In the genomic region with DNA sequence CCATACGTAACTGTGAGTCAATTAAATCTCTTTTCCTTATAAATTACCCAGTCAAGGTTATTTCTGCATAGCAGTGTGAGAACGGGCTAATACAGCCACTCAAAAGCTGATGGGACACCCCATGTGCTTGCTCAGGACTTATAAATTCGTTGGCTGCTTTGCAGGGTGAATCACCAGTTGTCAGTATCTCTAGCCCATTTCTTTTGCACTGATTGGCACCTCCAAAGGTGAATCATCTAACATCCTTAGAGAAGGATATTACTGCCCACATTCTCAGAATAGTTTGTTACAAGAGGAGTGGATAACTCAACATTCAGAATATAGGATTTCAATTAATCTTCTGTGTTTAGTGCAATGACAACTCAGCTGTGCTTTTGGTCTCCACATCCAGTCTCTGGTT, we compare ENCODE assay signal across 18 cellular contexts.
DNase-seq lines count a peak whose midpoint lies in the region; ATAC-seq, FAIRE-seq and TF ChIP-seq lines count a peak whose summit lies in the region.
"Had no signal": no experiment of that assay in that cellular context is flagged by ENCODE, and none has a peak within 500 bp of the region (broad histone marks: within the 10 kb centered on the region; RNA-seq: fewer than 3 reads in every experiment).

No MANE protein-coding gene starts in this region.

- 32% methylated on average over 3 of the region's 3 CpGs for WGBS in right lobe of liver (ENCODE audit: insufficient coverage, low coverage, low lambda C conversion rate, missing lambda C conversion rate)

- DNase-seq in AG10803 (ENCODE audit: low read depth) (peak; percentile 34), MG63 (peak; percentile 75), astrocyte of the hippocampus (ENCODE audit: low read depth, low spot score) (peak; percentile 68), keratinocyte (ENCODE audit: low read depth, low spot score) (peak; percentile 32), SK-N-DZ (ENCODE audit: low spot score) (no peak), NCI-H2081 treated with DMSO at 0.1 percent for 48 hours (lab: John Stamatoyannopoulos, UW) (no peak), right lobe of liver (no peak), HUDEP-2 (lab: John Stamatoyannopoulos, UW; ENCODE audit: unreplicated experiment in 76 of 76) (no peak)
- DNase-seq: activated B cell treated with CpG ODN at 0.5 μM for 24 hours; activated CD8-positive, alpha-beta T cell treated with anti-CD3 and anti-CD28 coated beads, Interleukin-2, amount 10 ng/mL, durations not matched to agents 7 days and 5 days; cerebellar nuclear complex; left ventricle myocardium superior; NCI-H1417 treated with DMSO at 0.1 percent for 48 hours; sigmoid colon had no signal

- no peak overlapping the region for H3K9ac ChIP-seq in keratinocyte (ENCODE audit: control insufficient read depth, extremely low read depth, insufficient read depth, low read length)
- H3K9ac ChIP-seq: KMS-11 had no signal

- H3K4me3 ChIP-seq in AG10803 (ENCODE audit: low read length), result no peak overlapping the region
- H3K4me3 ChIP-seq in MG63, result no peak overlapping the region
- H3K4me3 ChIP-seq in keratinocyte (ENCODE audit: control insufficient read depth in 2 of 3, extremely low read depth in 1 of 3, insufficient read depth in 2 of 3, low read depth in 1 of 3, low read length in 3 of 3), result no peak overlapping the region
- no peak overlapping the region for H3K4me3 ChIP-seq in right lobe of liver
- H3K4me3 ChIP-seq: GM12878, sigmoid colon had no signal

- no peaks in the 10 kb centered on the region for H3K9me1 ChIP-seq in keratinocyte (ENCODE audit: control insufficient read depth, extremely low read depth, insufficient read depth, low read length)

- H3K27ac ChIP-seq in keratinocyte (ENCODE audit: control insufficient read depth, insufficient read depth, low read length), result no peak overlapping the region
- H3K27ac ChIP-seq in right lobe of liver, result no peak overlapping the region
- H3K27ac ChIP-seq: HL-60, KMS-11, sigmoid colon had no signal

- no peak for TF ChIP-seq CTCF in AG10803 (conservative IDR thresholded peaks at IDR 0.05; ENCODE audit: low read length)
- no peak for TF ChIP-seq CTCF in keratinocyte (optimal IDR thresholded peaks at IDR 0.05 in 1 of 3, IDR thresholded peaks at IDR 0.05 in 1 of 3, conservative IDR thresholded peaks at IDR 0.05 in 1 of 3; ENCODE audit: extremely low read depth in 1 of 3, insufficient read depth in 2 of 3, low read length in 3 of 3)
- no peak for TF ChIP-seq CTCF in right lobe of liver (IDR thresholded peaks at IDR 0.05)

- H3K4me1 ChIP-seq in keratinocyte (ENCODE audit: control insufficient read depth, extremely low read depth, insufficient read depth, low read length) (peaks cover 6% of the 10 kb centered on the region), right lobe of liver (no peaks in the 10 kb centered on the region)
- H3K4me1 ChIP-seq: sigmoid colon had no signal

- H2AFZ ChIP-seq in keratinocyte (ENCODE audit: control insufficient read depth, low read length), result no peak overlapping the region

- intact Hi-C loops in right lobe of liver (cut with DNase I), result no loop called here

- no peak for FAIRE-seq in keratinocyte (lab: Jason Lieb, UNC)
- FAIRE-seq: GM12878 had no signal

- dilution Hi-C loops in keratinocyte (cut with MboI; ENCODE audit: extremely low pct_ligation_motif_present, low sequenced_read_pairs), result no loop called here

- no peaks in the 10 kb centered on the region for H3K79me2 ChIP-seq in keratinocyte (ENCODE audit: control insufficient read depth, insufficient read depth, low read length)

- TF ChIP-seq POLR2A in right lobe of liver (IDR thresholded peaks at IDR 0.05), result no peak

- ATAC-seq in right lobe of liver, result no peak
- ATAC-seq: activated CD8-positive, alpha-beta T cell treated with anti-CD3 and anti-CD28 coated beads, Interleukin-2, amount 10 ng/mL, durations not matched to agents 7 days and 5 days; GM12878; left ventricle myocardium superior; Right ventricle myocardium inferior had no signal

- H3K36me3 ChIP-seq in MG63, result no peaks in the 10 kb centered on the region
- no peaks in the 10 kb centered on the region for H3K36me3 ChIP-seq in keratinocyte (ENCODE audit: control insufficient read depth in 2 of 2, extremely low read depth in 1 of 2, insufficient read depth in 2 of 2, low read length in 2 of 2)
- H3K36me3 ChIP-seq in right lobe of liver, result no peaks in the 10 kb centered on the region
- H3K36me3 ChIP-seq: sigmoid colon had no signal

- peaks cover 8% of the 10 kb centered on the region for H3K9me3 ChIP-seq in MG63
- H3K9me3 ChIP-seq in keratinocyte (ENCODE audit: control insufficient read depth, low read depth, low read length), result peaks cover 5% of the 10 kb centered on the region
- H3K9me3 ChIP-seq in right lobe of liver, result no peaks in the 10 kb centered on the region

- no peak overlapping the region for H3K4me2 ChIP-seq in keratinocyte (ENCODE audit: control insufficient read depth, extremely low read depth, insufficient read depth, low read depth, low read length)
- H3K4me2 ChIP-seq: KMS-11 had no signal

- H4K20me1 ChIP-seq in keratinocyte (ENCODE audit: control insufficient read depth, extremely low read depth, insufficient read depth, low read length), result no peaks in the 10 kb centered on the region

- no peaks in the 10 kb centered on the region for H3K27me3 ChIP-seq in MG63
- no peaks in the 10 kb centered on the region for H3K27me3 ChIP-seq in keratinocyte (ENCODE audit: control insufficient read depth, extremely low read depth, insufficient read depth, low read length)
- no peaks in the 10 kb centered on the region for H3K27me3 ChIP-seq in right lobe of liver
- H3K27me3 ChIP-seq: sigmoid colon had no signal

Comparison
In these comparisons a context has a peak if more than half of its experiments do, and no peak if none do; other contexts are left out.
1. DNase-seq: peak in AG10803 (single experiment), MG63 (single experiment), astrocyte of the hippocampus (single experiment) and keratinocyte (single experiment); none in SK-N-DZ (single experiment), NCI-H2081 treated with DMSO at 0.1 percent for 48 hours (single experiment), right lobe of liver (0 of 3) and HUDEP-2 (0 of 76).